ENCODE assay signal across 28 cellular contexts in the genomic region with DNA sequence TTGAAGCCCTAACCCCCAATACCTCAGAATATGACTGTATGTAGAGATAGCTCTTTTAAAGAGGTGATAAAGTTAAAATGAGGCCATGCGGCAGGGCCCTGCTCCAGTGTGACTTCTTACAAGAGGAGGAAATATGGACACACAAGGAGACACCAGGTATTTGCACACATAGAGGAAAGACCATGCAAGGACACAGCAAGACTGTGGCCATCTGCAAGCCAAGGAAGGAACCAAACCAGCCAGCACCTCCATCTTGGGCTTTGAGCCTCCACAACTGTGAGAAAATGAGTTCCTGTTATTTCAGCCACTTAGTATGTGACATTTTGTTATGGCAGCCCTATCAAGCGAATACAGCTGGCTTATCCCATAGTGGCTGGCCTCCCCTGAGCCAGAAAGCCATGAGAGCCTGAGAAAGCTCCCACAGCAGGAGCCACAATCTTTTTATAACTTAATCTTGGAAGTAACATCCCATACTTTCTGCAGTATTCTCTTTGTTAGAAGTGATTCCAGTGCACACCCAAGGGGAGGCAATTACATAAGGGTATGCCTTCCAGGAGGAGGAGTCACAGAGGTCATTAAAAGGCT.
"Had no signal": no experiment of that assay in that cellular context is flagged by ENCODE, and none has a peak within 500 bp of the region (broad histone marks: within the 10 kb centered on the region; RNA-seq: fewer than 3 reads in every experiment).

No MANE protein-coding gene starts in this region.

- H3K27me3 ChIP-seq: brain microvascular endothelial cell, colonic mucosa, heart left ventricle, ovary, testis, transverse colon had no signal

- DNase-seq: activated CD4-positive, alpha-beta memory T cell treated with anti-CD3 and anti-CD28 coated beads, Interleukin-2, amount 10 ng/mL, durations not matched to agents 7 days and 5 days; activated CD4-positive, alpha-beta T cell treated with anti-CD3 and anti-CD28 coated beads for 1 hour; activated CD4-positive, alpha-beta T cell treated with anti-CD3 and anti-CD28 coated beads, Interleukin-2, amount 10 ng/mL, durations not matched to agents 7 days and 5 days; activated CD8-positive, alpha-beta memory T cell treated with anti-CD3 and anti-CD28 coated beads, Interleukin-2, amount 50 U/mL, for 48 hours; activated gamma-delta T cell; activated naive CD4-positive, alpha-beta T cell treated with anti-CD3 and anti-CD28 coated beads, Interleukin-2, amount 10 ng/mL, durations not matched to agents 7 days and 5 days; activated naive CD8-positive, alpha-beta T cell treated with anti-CD3 and anti-CD28 coated beads, Interleukin-2, amount 10 ng/mL, durations not matched to agents 7 days and 5 days; activated T-cell treated with anti-CD3 and anti-CD28 coated beads, Interleukin-2, amount 50 U/mL, for 24 hours; brain microvascular endothelial cell; central memory CD4-positive, alpha-beta T cell; colonic mucosa; effector memory CD8-positive, alpha-beta T cell; heart left ventricle; left ventricle myocardium inferior; mucosa of descending colon; naive B cell; ovary; retina; stimulated activated CD4-positive, alpha-beta T cell treated with anti-CD3 and anti-CD28 coated beads, Interleukin-15, amount 100 ng/mL, for 24 hours; stimulated activated CD4-positive, alpha-beta T cell treated with anti-CD3 and anti-CD28 coated beads, Interleukin-2, amount 100 ng/mL, for 24 hours; stimulated activated naive CD4-positive, alpha-beta T cell; T-helper 17 cell; testis; transverse colon had no signal

- H3K36me3 Mint-ChIP-seq: activated naive CD4-positive, alpha-beta T cell treated with anti-CD3 and anti-CD28 coated beads, Interleukin-2, amount 10 ng/mL, durations not matched to agents 7 days and 5 days; activated naive CD8-positive, alpha-beta T cell treated with anti-CD3 and anti-CD28 coated beads, Interleukin-2, amount 10 ng/mL, durations not matched to agents 7 days and 5 days; WTC11 had no signal

- H3K27ac ChIP-seq: brain microvascular endothelial cell, colonic mucosa, ovary, testis, transverse colon had no signal

- H3K27ac Mint-ChIP-seq: activated CD4-positive, alpha-beta memory T cell treated with anti-CD3 and anti-CD28 coated beads, Interleukin-2, amount 10 ng/mL, durations not matched to agents 7 days and 5 days; activated CD4-positive, alpha-beta T cell treated with anti-CD3 and anti-CD28 coated beads, Interleukin-2, amount 10 ng/mL, durations not matched to agents 7 days and 5 days; activated naive CD4-positive, alpha-beta T cell treated with anti-CD3 and anti-CD28 coated beads, Interleukin-2, amount 10 ng/mL, durations not matched to agents 7 days and 5 days; activated naive CD8-positive, alpha-beta T cell treated with anti-CD3 and anti-CD28 coated beads, Interleukin-2, amount 10 ng/mL, durations not matched to agents 7 days and 5 days; activated T-cell treated with anti-CD3 and anti-CD28 coated beads, Interleukin-2, amount 50 U/mL, for 24 hours; effector memory CD8-positive, alpha-beta T cell; progenitor cell of endocrine pancreas; T-helper 17 cell; WTC11 had no signal

- H3K4me3 Mint-ChIP-seq: activated CD4-positive, alpha-beta memory T cell treated with anti-CD3 and anti-CD28 coated beads, Interleukin-2, amount 10 ng/mL, durations not matched to agents 7 days and 5 days; activated CD4-positive, alpha-beta T cell treated with anti-CD3 and anti-CD28 coated beads, Interleukin-2, amount 10 ng/mL, durations not matched to agents 7 days and 5 days; activated naive CD4-positive, alpha-beta T cell treated with anti-CD3 and anti-CD28 coated beads, Interleukin-2, amount 10 ng/mL, durations not matched to agents 7 days and 5 days; activated naive CD8-positive, alpha-beta T cell treated with anti-CD3 and anti-CD28 coated beads, Interleukin-2, amount 10 ng/mL, durations not matched to agents 7 days and 5 days; activated T-cell treated with anti-CD3 and anti-CD28 coated beads, Interleukin-2, amount 50 U/mL, for 24 hours; effector memory CD8-positive, alpha-beta T cell; T-helper 17 cell; WTC11 had no signal

- ATAC-seq: effector memory CD8-positive, alpha-beta T cell; heart left ventricle; mucosa of descending colon; sciatic nerve; T-helper 17 cell; WTC11 had no signal

- H3K36me3 ChIP-seq: brain microvascular endothelial cell, colonic mucosa, heart left ventricle, left ventricle myocardium inferior, ovary, transverse colon had no signal

- H3K9me3 Mint-ChIP-seq: activated CD4-positive, alpha-beta memory T cell treated with anti-CD3 and anti-CD28 coated beads, Interleukin-2, amount 10 ng/mL, durations not matched to agents 7 days and 5 days; activated CD4-positive, alpha-beta T cell treated with anti-CD3 and anti-CD28 coated beads, Interleukin-2, amount 10 ng/mL, durations not matched to agents 7 days and 5 days; activated naive CD4-positive, alpha-beta T cell treated with anti-CD3 and anti-CD28 coated beads, Interleukin-2, amount 10 ng/mL, durations not matched to agents 7 days and 5 days; activated naive CD8-positive, alpha-beta T cell treated with anti-CD3 and anti-CD28 coated beads, Interleukin-2, amount 10 ng/mL, durations not matched to agents 7 days and 5 days; activated T-cell treated with anti-CD3 and anti-CD28 coated beads, Interleukin-2, amount 50 U/mL, for 24 hours; effector memory CD8-positive, alpha-beta T cell; naive B cell; WTC11 had no signal

- H3K9me3 ChIP-seq: colonic mucosa, heart left ventricle, left ventricle myocardium inferior, mucosa of descending colon, ovary, testis, transverse colon had no signal

- H3K4me1 ChIP-seq: colonic mucosa, testis, transverse colon had no signal

- H3K4me3 ChIP-seq: colonic mucosa, heart left ventricle, left ventricle myocardium inferior, lung, mucosa of descending colon, ovary, testis, transverse colon had no signal

- H3K4me1 Mint-ChIP-seq: activated CD4-positive, alpha-beta memory T cell treated with anti-CD3 and anti-CD28 coated beads, Interleukin-2, amount 10 ng/mL, durations not matched to agents 7 days and 5 days had no signal
